In the genomic region with DNA sequence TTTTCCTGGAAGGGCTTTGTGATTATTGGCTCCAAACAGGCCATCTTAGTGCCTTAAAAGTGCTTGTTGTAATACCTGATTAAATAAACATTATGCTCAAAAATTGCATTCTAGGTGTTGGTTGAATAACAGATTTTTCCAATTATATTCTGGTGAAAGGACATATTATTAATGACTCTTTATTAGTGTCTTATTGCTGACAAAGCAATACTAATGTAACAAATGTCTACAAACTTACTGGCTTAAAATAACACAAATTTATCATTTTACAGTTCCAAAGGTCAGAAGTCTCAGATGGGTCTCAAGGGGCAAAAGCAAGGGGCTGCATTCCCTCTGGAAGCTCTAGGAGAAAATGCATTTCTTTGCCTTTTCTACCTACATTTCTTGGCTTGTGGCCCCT, we compare ENCODE assay signal across 7 cellular contexts.
"Had no signal": no experiment of that assay in that cellular context is flagged by ENCODE, and none has a peak within 500 bp of the region (broad histone marks: within the 10 kb centered on the region; RNA-seq: fewer than 3 reads in every experiment).

No MANE protein-coding gene starts in this region.

- H3K36me3 ChIP-seq: HAP-1 had no signal

- DNase-seq: H7, HFFc6, KG1 had no signal

- H2AFZ ChIP-seq: GM23338 had no signal

- H3K4me3 ChIP-seq: GM23338, HAP-1 had no signal

- H3K4me1 ChIP-seq: HAP-1 had no signal

- H3K4me2 ChIP-seq: GM23338 had no signal

- H3K9me3 ChIP-seq: HAP-1 had no signal

- ATAC-seq: GM23338, HCT116 had no signal

- H3K27ac ChIP-seq: HL-60 had no signal
